In genomic region chr14:31749275-31749674, GRCh38 we compare ENCODE assay signal across 11 cellular contexts.
"Had no signal": no experiment of that assay in that cellular context is flagged by ENCODE, and none has a peak within 500 bp of the region (broad histone marks: within the 10 kb centered on the region; RNA-seq: fewer than 3 reads in every experiment).

No MANE protein-coding gene starts in this region.

- H3K9ac ChIP-seq: GM23248 had no signal

- H3K27ac ChIP-seq: GM23248 had no signal

- DNase-seq: GM23248, GOT3, H7, H9, HCEC 1CT, HFFc6 had no signal

- FAIRE-seq: H1, H54 had no signal

- H3K4me3 Mint-ChIP-seq: GM23338, H9, HFFc6 had no signal

- H3K4me3 ChIP-seq: GM23248, GM23338, HAP-1 had no signal

- H3K4me1 ChIP-seq: HAP-1 had no signal

- H3K36me3 ChIP-seq: HAP-1 had no signal

- H3K4me2 ChIP-seq: GM23338 had no signal

- ATAC-seq: GM23338, HCT116 had no signal

- H3K27ac Mint-ChIP-seq: GM23338, H9, HFFc6 had no signal

- H2AFZ ChIP-seq: GM23248, GM23338 had no signal
